ENCODE assay signal across 1 cellular context in the genomic region with DNA sequence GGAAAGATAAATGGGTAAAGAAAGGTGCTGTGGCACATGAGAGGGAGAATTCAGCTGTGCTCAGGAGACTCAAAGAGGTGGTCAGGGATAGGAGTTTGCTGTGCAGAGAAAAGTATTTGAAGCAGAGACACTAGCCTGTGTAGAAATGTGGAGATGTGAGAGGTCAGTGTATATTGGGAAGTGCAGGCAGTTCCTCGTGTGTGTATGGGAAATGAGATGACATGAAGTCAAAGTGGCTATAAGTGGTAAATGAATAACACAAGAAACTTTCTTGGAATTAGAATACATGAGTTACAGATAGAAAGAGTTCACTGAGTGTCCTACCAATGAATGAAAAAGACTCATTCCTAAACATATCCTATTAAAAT.
TF ChIP-seq lines count a peak whose summit lies in the region.

No MANE protein-coding gene starts in this region.

TF ChIP-seq in K562, 482 proteins besides CTCF, POLR2A, EP300 and RAD21 (continued from another document):
- TF ChIP-seq MAFG (tag; conservative IDR thresholded peaks at IDR 0.05) = no peak
- TF ChIP-seq GTF2A2 (tag; IDR thresholded peaks at IDR 0.05) = no peak
- TF ChIP-seq ZNF583 (CRISPR knock-in tag; IDR thresholded peaks at IDR 0.05) = no peak
- TF ChIP-seq, protein P1, sequence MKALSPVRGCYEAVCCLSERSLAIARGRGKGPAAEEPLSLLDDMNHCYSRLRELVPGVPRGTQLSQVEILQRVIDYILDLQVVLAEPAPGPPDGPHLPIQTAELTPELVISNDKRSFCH (CRISPR knock-in tag; IDR thresholded peaks at IDR 0.05) = no peak
- TF ChIP-seq, protein P1 (tag; IDR thresholded peaks at IDR 0.05) = no peak
- TF ChIP-seq, protein P2, sequence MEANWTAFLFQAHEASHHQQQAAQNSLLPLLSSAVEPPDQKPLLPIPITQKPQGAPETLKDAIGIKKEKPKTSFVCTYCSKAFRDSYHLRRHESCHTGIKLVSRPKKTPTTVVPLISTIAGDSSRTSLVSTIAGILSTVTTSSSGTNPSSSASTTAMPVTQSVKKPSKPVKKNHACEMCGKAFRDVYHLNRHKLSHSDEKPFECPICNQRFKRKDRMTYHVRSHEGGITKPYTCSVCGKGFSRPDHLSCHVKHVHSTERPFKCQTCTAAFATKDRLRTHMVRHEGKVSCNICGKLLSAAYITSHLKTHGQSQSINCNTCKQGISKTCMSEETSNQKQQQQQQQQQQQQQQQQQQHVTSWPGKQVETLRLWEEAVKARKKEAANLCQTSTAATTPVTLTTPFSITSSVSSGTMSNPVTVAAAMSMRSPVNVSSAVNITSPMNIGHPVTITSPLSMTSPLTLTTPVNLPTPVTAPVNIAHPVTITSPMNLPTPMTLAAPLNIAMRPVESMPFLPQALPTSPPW (CRISPR knock-in tag; IDR thresholded peaks at IDR 0.05) = no peak
- TF ChIP-seq, protein P3, sequence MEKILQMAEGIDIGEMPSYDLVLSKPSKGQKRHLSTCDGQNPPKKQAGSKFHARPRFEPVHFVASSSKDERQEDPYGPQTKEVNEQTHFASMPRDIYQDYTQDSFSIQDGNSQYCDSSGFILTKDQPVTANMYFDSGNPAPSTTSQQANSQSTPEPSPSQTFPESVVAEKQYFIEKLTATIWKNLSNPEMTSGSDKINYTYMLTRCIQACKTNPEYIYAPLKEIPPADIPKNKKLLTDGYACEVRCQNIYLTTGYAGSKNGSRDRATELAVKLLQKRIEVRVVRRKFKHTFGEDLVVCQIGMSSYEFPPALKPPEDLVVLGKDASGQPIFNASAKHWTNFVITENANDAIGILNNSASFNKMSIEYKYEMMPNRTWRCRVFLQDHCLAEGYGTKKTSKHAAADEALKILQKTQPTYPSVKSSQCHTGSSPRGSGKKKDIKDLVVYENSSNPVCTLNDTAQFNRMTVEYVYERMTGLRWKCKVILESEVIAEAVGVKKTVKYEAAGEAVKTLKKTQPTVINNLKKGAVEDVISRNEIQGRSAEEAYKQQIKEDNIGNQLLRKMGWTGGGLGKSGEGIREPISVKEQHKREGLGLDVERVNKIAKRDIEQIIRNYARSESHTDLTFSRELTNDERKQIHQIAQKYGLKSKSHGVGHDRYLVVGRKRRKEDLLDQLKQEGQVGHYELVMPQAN (IDR thresholded peaks at IDR 0.05; ENCODE audit: borderline replicate concordance) = 0 out of 2 replicates have a peak, but pooled peaks have one; percentile 32
- TF ChIP-seq, protein P4, sequence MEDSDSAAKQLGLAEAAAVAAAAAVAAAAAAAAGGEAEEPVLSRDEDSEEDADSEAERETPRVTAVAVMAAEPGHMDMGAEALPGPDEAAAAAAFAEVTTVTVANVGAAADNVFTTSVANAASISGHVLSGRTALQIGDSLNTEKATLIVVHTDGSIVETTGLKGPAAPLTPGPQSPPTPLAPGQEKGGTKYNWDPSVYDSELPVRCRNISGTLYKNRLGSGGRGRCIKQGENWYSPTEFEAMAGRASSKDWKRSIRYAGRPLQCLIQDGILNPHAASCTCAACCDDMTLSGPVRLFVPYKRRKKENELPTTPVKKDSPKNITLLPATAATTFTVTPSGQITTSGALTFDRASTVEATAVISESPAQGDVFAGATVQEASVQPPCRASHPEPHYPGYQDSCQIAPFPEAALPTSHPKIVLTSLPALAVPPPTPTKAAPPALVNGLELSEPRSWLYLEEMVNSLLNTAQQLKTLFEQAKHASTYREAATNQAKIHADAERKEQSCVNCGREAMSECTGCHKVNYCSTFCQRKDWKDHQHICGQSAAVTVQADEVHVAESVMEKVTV (CRISPR knock-in tag; IDR thresholded peaks at IDR 0.05) = no peak
- TF ChIP-seq NR2F6 (CRISPR knock-in tag; IDR thresholded peaks at IDR 0.05) = no peak
- TF ChIP-seq KDM1A (IDR thresholded peaks at IDR 0.05) = no peak
- TF ChIP-seq SRSF9 (IDR thresholded peaks at IDR 0.05; ENCODE audit: borderline replicate concordance, low read depth, low read length) = no peak
- TF ChIP-seq ZBTB8A (IDR thresholded peaks at IDR 0.05; ENCODE audit: partially characterized antibody) = no peak
TF ChIP-seq in K562: peak in this region for 2.
